In genomic region chr3:15063656-15064286, GRCh38 we compare ENCODE assay signal across 7 cellular contexts. TPM values are rescaled to one million over a fixed set of nuclear protein-coding genes. Genes with fewer than 3 reads are reported as not detected.
DNase-seq lines count a peak whose midpoint lies in the region; ATAC-seq lines count a peak whose summit lies in the region.

No MANE protein-coding gene starts in this region.

- H3K9ac ChIP-seq in HUES64 (ENCODE audit: low read depth, low read length) (peak overlapping the region; percentile 97), subcutaneous abdominal adipose tissue (ENCODE audit: low read length in 5 of 5) (peak overlapping the region in 4 of 5 donors; percentile 83 to 98 (median 91))

- H3K4me1 ChIP-seq in HUES64 (ENCODE audit: insufficient read depth, low read length) = 0 out of 2 replicates have a peak, but pooled peaks cover 2% of the 10 kb centered on the region
- H3K4me1 ChIP-seq in subcutaneous abdominal adipose tissue (ENCODE audit: control insufficient read depth in 5 of 5, insufficient read depth in 5 of 5, low read length in 5 of 5) = peaks cover 3 to 29% (median 26%) of the 10 kb centered on the region in 5 donors

- H3K36me3 Mint-ChIP-seq in activated naive CD8-positive, alpha-beta T cell treated with anti-CD3 and anti-CD28 coated beads, Interleukin-2, amount 50 U/mL, for 24 hours (ENCODE audit: low read depth) = peaks cover 20% of the 10 kb centered on the region
- H3K36me3 Mint-ChIP-seq in immature natural killer cell = no peaks in the 10 kb centered on the region

- H3K9me3 Mint-ChIP-seq in activated naive CD8-positive, alpha-beta T cell treated with anti-CD3 and anti-CD28 coated beads, Interleukin-2, amount 50 U/mL, for 24 hours = no peaks in the 10 kb centered on the region
- no peaks in the 10 kb centered on the region for H3K9me3 Mint-ChIP-seq in immature natural killer cell

- H3K9me3 ChIP-seq in HUES64 (ENCODE audit: insufficient read depth, low read depth, low read length) = no peaks in the 10 kb centered on the region
- no peaks in the 10 kb centered on the region for H3K9me3 ChIP-seq in subcutaneous abdominal adipose tissue (ENCODE audit: control insufficient read depth in 5 of 5, low read length in 5 of 5)

- H3K36me3 ChIP-seq in HUES64 (ENCODE audit: insufficient read depth, low read length) (peaks cover 16% of the 10 kb centered on the region), subcutaneous abdominal adipose tissue (ENCODE audit: control insufficient read depth in 5 of 5, insufficient read depth in 5 of 5, low read length in 5 of 5) (peaks cover 0 to 5% (median 5%) of the 10 kb centered on the region in 5 donors)

- H3K4me1 Mint-ChIP-seq in activated naive CD8-positive, alpha-beta T cell treated with anti-CD3 and anti-CD28 coated beads, Interleukin-2, amount 50 U/mL, for 24 hours = peaks cover 22% of the 10 kb centered on the region
- H3K4me1 Mint-ChIP-seq in immature natural killer cell = peaks cover 26% of the 10 kb centered on the region in 2 donors

- H3K27ac ChIP-seq in HUES64 (ENCODE audit: low read depth, low read length) (no peak overlapping the region), subcutaneous abdominal adipose tissue (ENCODE audit: low read depth, low read length) (no peak overlapping the region)

- WGBS in HUES64 = 91% methylated on average over 11 of the region's 13 CpGs

- no peaks in the 10 kb centered on the region for H3K27me3 Mint-ChIP-seq in activated naive CD8-positive, alpha-beta T cell treated with anti-CD3 and anti-CD28 coated beads, Interleukin-2, amount 50 U/mL, for 24 hours
- H3K27me3 Mint-ChIP-seq in immature natural killer cell (ENCODE audit: low read depth in 3 of 3) = no peaks in the 10 kb centered on the region

- peak overlapping the region; percentile 78 for H3K27ac Mint-ChIP-seq in activated naive CD8-positive, alpha-beta T cell treated with anti-CD3 and anti-CD28 coated beads, Interleukin-2, amount 50 U/mL, for 24 hours
- peak overlapping the region; percentile 53 to 90 (median 82) for H3K27ac Mint-ChIP-seq in immature natural killer cell

- no peak for DNase-seq in activated naive CD8-positive, alpha-beta T cell treated with anti-CD3 and anti-CD28 coated beads, Interleukin-2, amount 50 U/mL, for 24 hours
- no peak for DNase-seq in immature natural killer cell
- DNase-seq in ecto neural progenitor cell (ENCODE audit: low spot score) = no peak
- DNase-seq in mesenteric fat pad (ENCODE audit: low spot score) = no peak
- no peak for DNase-seq in NCI-H1048 (lab: John Stamatoyannopoulos, UW)

- H3K4me3 ChIP-seq in HUES64 (ENCODE audit: low read length) (peak overlapping the region; percentile 97), subcutaneous abdominal adipose tissue (ENCODE audit: low read depth in 1 of 5, low read length in 5 of 5) (peak overlapping the region; percentile 80 to 95 (median 90))

- ATAC-seq in activated naive CD8-positive, alpha-beta T cell treated with anti-CD3 and anti-CD28 coated beads, Interleukin-2, amount 50 U/mL, for 24 hours = no peak

- H3K4me3 Mint-ChIP-seq in activated naive CD8-positive, alpha-beta T cell treated with anti-CD3 and anti-CD28 coated beads, Interleukin-2, amount 50 U/mL, for 24 hours = peak overlapping the region; percentile 94
- H3K4me3 Mint-ChIP-seq in immature natural killer cell = peak overlapping the region; percentile 91 to 97 (median 96)

- H3K27me3 ChIP-seq in HUES64 (ENCODE audit: insufficient read depth, low read length) (peaks cover 4% of the 10 kb centered on the region; the same call in 1 of the 2 replicates), subcutaneous abdominal adipose tissue (ENCODE audit: control insufficient read depth in 5 of 5, insufficient read depth in 4 of 5, low read length in 5 of 5) (no peaks in the 10 kb centered on the region)

RNA-seq across cellular contexts. Expression of gene MRPS25, which starts 1.3 kb away (rescaled TPM):
- polyA plus RNA-seq in HUES64 (2013, experiment 1 of 2) = 31.8 TPM
- polyA plus RNA-seq in HUES64 (2013, experiment 2 of 2) = 23.7 TPM
- 10 to 100 TPM; 11.0 to 20.9 (median 15.7) TPM for polyA plus RNA-seq in immature natural killer cell
- total RNA-seq in mesenteric fat pad = 52.3 TPM

RNA-seq across cellular contexts. Expression of gene RBSN, which starts 35.2 kb away (rescaled TPM):
- 15.5 TPM for polyA plus RNA-seq in HUES64 (2013, experiment 1 of 2)
- polyA plus RNA-seq in HUES64 (2013, experiment 2 of 2) = 17.1 TPM
- 10 to 100 TPM in 2 of 3 donors, 1 to 10 TPM in 1; 3.6 to 16.3 (median 11.1) TPM for polyA plus RNA-seq in immature natural killer cell
- total RNA-seq in mesenteric fat pad = 26.0 TPM
